ENCODE assay signal across 1 cellular context in genomic region chr7:23333671-23334246, GRCh38.
A peak's percentile ranks its signal among the peaks of the same experiment; 100 is the strongest.
TF ChIP-seq lines count a peak whose summit lies in the region.

No MANE protein-coding gene starts in this region.

TF ChIP-seq in HEK293, 187 proteins besides CTCF, POLR2A, EP300 and RAD21 (continued from another document):
- TF ChIP-seq OSR2 (tag by site-specific recombination; IDR thresholded peaks at IDR 0.05) (peak; percentile 28; the same call in 1 of the 2 replicates), KLF1 (tag by site-specific recombination; IDR thresholded peaks at IDR 0.05) (0 out of 2 replicates have a peak, but pooled peaks have one; percentile 19)
